In the genomic region with DNA sequence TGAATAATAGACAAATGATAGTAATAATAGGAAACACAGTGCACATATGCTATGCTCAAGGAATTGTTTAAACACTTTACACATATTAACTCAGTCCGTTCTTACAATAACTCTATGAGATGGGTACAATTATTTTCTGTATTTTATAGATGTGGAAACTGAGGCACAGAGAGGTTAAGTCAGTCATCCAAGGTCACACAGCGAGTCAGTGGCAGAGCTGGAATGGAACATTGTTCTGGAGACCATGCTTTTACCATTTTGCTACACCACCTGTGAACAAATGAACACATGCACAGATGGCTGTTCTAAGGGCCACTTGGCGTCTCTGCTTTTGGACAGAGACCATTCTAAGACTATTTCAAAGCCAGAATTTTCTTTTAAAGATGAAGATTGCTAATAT, we compare ENCODE assay signal across 19 cellular contexts. TPM values are rescaled to one million over a fixed set of nuclear protein-coding genes. Genes with fewer than 3 reads are reported as not detected.
DNase-seq lines count a peak whose midpoint lies in the region; ATAC-seq, FAIRE-seq and TF ChIP-seq lines count a peak whose summit lies in the region.
"Had no signal": no experiment of that assay in that cellular context is flagged by ENCODE, and none has a peak within 500 bp of the region (broad histone marks: within the 10 kb centered on the region; RNA-seq: fewer than 3 reads in every experiment).

No MANE protein-coding gene starts in this region.

- no peak overlapping the region for H3K4me3 ChIP-seq in A549
- no peak overlapping the region for H3K4me3 ChIP-seq in HEK293 (ENCODE audit: low read depth, low read length)
- H3K4me3 ChIP-seq in H1 (ENCODE audit: extremely low read depth in 1 of 4, insufficient read depth in 2 of 4, low read depth in 3 of 4, low read length in 4 of 4), result no peak overlapping the region
- H3K4me3 ChIP-seq: BLaER1 treated with 17β-estradiol and CSF1 and Interleukin-3, amounts not matched to agents 10 nM and 100 nM had no signal

- TF ChIP-seq CTCF in A549 (IDR thresholded peaks at IDR 0.05) (no peak), HEK293 (tag by site-specific recombination; IDR thresholded peaks at IDR 0.05) (no peak), H1 (IDR thresholded peaks at IDR 0.05; ENCODE audit: control extremely low read depth in 1 of 3, insufficient read depth in 1 of 3, low read depth in 1 of 3, low read length in 3 of 3) (no peak)

- H3K27ac ChIP-seq in A549, result no peak overlapping the region
- no peak overlapping the region for H3K27ac ChIP-seq in HEK293 (ENCODE audit: extremely low read depth, low read depth, low read length)
- H3K27ac ChIP-seq in H1 (ENCODE audit: low read depth, low read length), result no peak overlapping the region
- H3K27ac ChIP-seq: BLaER1 treated with 17β-estradiol and CSF1 and Interleukin-3, amounts not matched to agents 10 nM and 100 nM; C4-2B had no signal

- no peaks in the 10 kb centered on the region for H3K27me3 ChIP-seq in H1 (replicated peaks in 1 of 4; ENCODE audit: control insufficient read depth in 3 of 4, extremely low read depth in 1 of 4, insufficient read depth in 3 of 4, low read length in 3 of 4)
- H3K27me3 ChIP-seq: BLaER1 treated with 17β-estradiol and CSF1 and Interleukin-3, amounts not matched to agents 10 nM and 100 nM had no signal

- no peak overlapping the region for H2BK12ac ChIP-seq in H1 (ENCODE audit: low read depth, low read length)

- H3K79me1 ChIP-seq in H1 (ENCODE audit: low read depth, low read length), result no peaks in the 10 kb centered on the region

- no peak overlapping the region for H2BK120ac ChIP-seq in H1 (replicated peaks; ENCODE audit: low read depth, low read length)

- no peak overlapping the region for H2BK5ac ChIP-seq in H1 (ENCODE audit: low read depth, low read length)

- no peak overlapping the region for H4K91ac ChIP-seq in H1 (replicated peaks; ENCODE audit: insufficient read length, low read length)

- H3K23ac ChIP-seq in H1 (ENCODE audit: insufficient read length), result no peak overlapping the region

- no peak overlapping the region for H2BK20ac ChIP-seq in H1 (ENCODE audit: low read length)

- no peak overlapping the region for H4K5ac ChIP-seq in H1 (ENCODE audit: insufficient read length, low read depth, low read length)

- no peak overlapping the region for H3K4ac ChIP-seq in H1 (replicated peaks; ENCODE audit: insufficient read length, low read depth, low read length)

- WGBS in A549 (ENCODE audit: missing lambda C conversion rate), result 48% methylated on average over 3 of the region's 3 CpGs
- WGBS in H1 (ENCODE audit: extremely low coverage in 1 of 2, insufficient coverage in 1 of 2, insufficient read length in 1 of 2, insufficient replicate concordance in 2 of 2, low coverage in 1 of 2, low lambda C conversion rate in 2 of 2, missing lambda C conversion rate in 1 of 2), 2 experiments, result 88% methylated on average over 3 of the region's 3 CpGs; no CpG with 5 or more reads in 1 of the 2 experiments

- no peak overlapping the region for H2AFZ ChIP-seq in H1 (ENCODE audit: low read length)

- POLR2A ChIA-PET in A549 (lab: Yijun Ruan, JAX), result no interaction called here
- POLR2A ChIA-PET in HEK293 (lab: Yijun Ruan, JAX), result no interaction called here
- POLR2A ChIA-PET in H1 (lab: Charles Lee; ENCODE audit: partially characterized antibody), result no interaction called here

- H3K79me2 ChIP-seq in H1 (ENCODE audit: control insufficient read depth in 1 of 2, insufficient read depth in 2 of 2, low read length in 2 of 2), result no peaks in the 10 kb centered on the region

- H3K56ac ChIP-seq in H1 (replicated peaks; ENCODE audit: insufficient read length, low read depth, low read length), result no peak overlapping the region

- TF ChIP-seq POLR2A in A549 (IDR thresholded peaks at IDR 0.05; ENCODE audit: low read length) (no peak), H1 (IDR thresholded peaks at IDR 0.05; ENCODE audit: control extremely low read depth in 1 of 2, low read depth in 2 of 2, low read length in 2 of 2) (no peak)

- no peak for TF ChIP-seq EP300 in A549 (IDR thresholded peaks at IDR 0.05)
- no peak for TF ChIP-seq EP300 in H1 (IDR thresholded peaks at IDR 0.05; ENCODE audit: borderline replicate concordance in 1 of 2, low read depth in 2 of 2, low read length in 2 of 2)

- 0 out of 3 replicates have a peak, but pooled peaks cover 9% of the 10 kb centered on the region for H3K4me1 ChIP-seq in A549
- no peaks in the 10 kb centered on the region for H3K4me1 ChIP-seq in HEK293 (ENCODE audit: control insufficient read depth, insufficient read depth, low read length)
- no peaks in the 10 kb centered on the region for H3K4me1 ChIP-seq in H1 (replicated peaks in 1 of 4; ENCODE audit: control insufficient read depth in 3 of 4, insufficient read depth in 4 of 4, low read length in 3 of 4)
- H3K4me1 ChIP-seq: BLaER1 treated with 17β-estradiol and CSF1 and Interleukin-3, amounts not matched to agents 10 nM and 100 nM had no signal

- TF ChIP-seq RAD21 in A549 (conservative IDR thresholded peaks at IDR 0.05 in 1 of 2, IDR thresholded peaks at IDR 0.05 in 1 of 2) (no peak), H1 (IDR thresholded peaks at IDR 0.05 in 1 of 2, conservative IDR thresholded peaks at IDR 0.05 in 1 of 2; ENCODE audit: low read depth in 2 of 2, low read length in 2 of 2) (no peak)

- FAIRE-seq in A549 (lab: Jason Lieb, UNC) (no peak), H1 (lab: Jason Lieb, UNC) (no peak)
- FAIRE-seq: A204.1, D721Med, G401.6, GM12891 had no signal

- no peak overlapping the region for H2AK5ac ChIP-seq in H1 (ENCODE audit: low read depth, low read length)

- CTCF ChIA-PET in A549 (lab: Yijun Ruan, JAX), result interaction anchor here (1.4 kb wide), 1 partner anchor 203 kb away, joined by 7 read pairs; no protein-coding TSS in a partner anchor
- CTCF ChIA-PET in HEK293 (lab: Yijun Ruan, JAX), result interaction anchor here (0.6 to 0.7 kb wide), 2 partner anchors 18 to 260 kb away, joined by 3 read pairs; no protein-coding TSS in a partner anchor
- CTCF ChIA-PET in H1 (lab: Charles Lee; ENCODE audit: partially characterized antibody), result interaction anchor here (3.8 kb wide), 1 partner anchor 202 kb away, joined by 16 read pairs; no protein-coding TSS in a partner anchor

- H3K14ac ChIP-seq in H1 (ENCODE audit: insufficient read length), result no peak overlapping the region

- DNase-seq in A549 (ENCODE audit: low read depth in 1 of 2, low spot score in 1 of 2), result no peak
- DNase-seq in H1 (ENCODE audit: low read depth in 1 of 2, low spot score in 2 of 2), result no peak
- no peak for DNase-seq in nucleus accumbens (lab: John Stamatoyannopoulos, UW)
- no peak for DNase-seq in NCI-H345 treated with DMSO at 0.1 percent for 48 hours (lab: John Stamatoyannopoulos, UW; ENCODE audit: unreplicated experiment)
- DNase-seq: 8988T; AML-193; Caco-2; Calu3; CD4-positive, alpha-beta T cell; CD8-positive, alpha-beta T cell; DMS79 treated with DMSO at 0.1 percent for 48 hours; GF-D8 had no signal

- no peak overlapping the region for H3K4me2 ChIP-seq in A549
- no peak overlapping the region for H3K4me2 ChIP-seq in H1 (ENCODE audit: insufficient read depth in 1 of 2, low read depth in 2 of 2, low read length in 2 of 2)
- H3K4me2 ChIP-seq: BLaER1 treated with 17β-estradiol and CSF1 and Interleukin-3, amounts not matched to agents 10 nM and 100 nM had no signal

- H3K18ac ChIP-seq in H1 (ENCODE audit: extremely low read depth, low read length), result no peak overlapping the region

- H3K36me3 ChIP-seq in HEK293 (ENCODE audit: control insufficient read depth in 2 of 2, insufficient read depth in 1 of 2, low read length in 2 of 2) (no peaks in the 10 kb centered on the region), H1 (ENCODE audit: control insufficient read depth in 2 of 4, insufficient read depth in 4 of 4, low read length in 3 of 4) (no peaks in the 10 kb centered on the region; a peak in 1 of 8 replicates)
- H3K36me3 ChIP-seq: BLaER1 treated with 17β-estradiol and CSF1 and Interleukin-3, amounts not matched to agents 10 nM and 100 nM had no signal

- no peak for ATAC-seq in A549
- ATAC-seq: CD8-positive, alpha-beta T cell had no signal

- no peak overlapping the region for H2BK15ac ChIP-seq in H1 (ENCODE audit: low read length)

- no peak overlapping the region for H4K8ac ChIP-seq in H1 (ENCODE audit: extremely low read depth, insufficient read depth, low read length)

- H4K20me1 ChIP-seq in H1 (replicated peaks in 1 of 2; ENCODE audit: control insufficient read depth in 1 of 2, insufficient read depth in 2 of 2, low read length in 2 of 2), result no peaks in the 10 kb centered on the region
- H4K20me1 ChIP-seq: BLaER1 treated with 17β-estradiol and CSF1 and Interleukin-3, amounts not matched to agents 10 nM and 100 nM had no signal

- H3K9me3 ChIP-seq in A549 (no peaks in the 10 kb centered on the region), HEK293 (ENCODE audit: control insufficient read depth, insufficient read depth, low read depth, low read length) (no peaks in the 10 kb centered on the region), H1 (ENCODE audit: insufficient read depth in 2 of 2, low read depth in 1 of 2, low read length in 1 of 2) (no peaks in the 10 kb centered on the region)
- H3K9me3 ChIP-seq: BLaER1 treated with 17β-estradiol and CSF1 and Interleukin-3, amounts not matched to agents 10 nM and 100 nM; Caco-2 had no signal

- H3K23me2 ChIP-seq in H1 (ENCODE audit: low read depth, low read length), result 0 out of 2 replicates have a peak, but pooled peaks cover 3% of the 10 kb centered on the region

- no peak overlapping the region for H3K9ac ChIP-seq in H1 (replicated peaks in 1 of 4; ENCODE audit: extremely low read depth in 1 of 4, low read depth in 3 of 4, low read length in 3 of 4)
- H3K9ac ChIP-seq: BLaER1 treated with 17β-estradiol and CSF1 and Interleukin-3, amounts not matched to agents 10 nM and 100 nM had no signal

TF ChIP-seq in H1, 55 proteins besides CTCF, POLR2A, EP300 and RAD21:
- TF ChIP-seq JUN (IDR thresholded peaks at IDR 0.05; ENCODE audit: low read depth, low read length) (no peak), KDM1A (IDR thresholded peaks at IDR 0.05; ENCODE audit: borderline replicate concordance, low read length) (peak; percentile 53; the same call in 1 of the 2 replicates)

RNA-seq across cellular contexts. Expression of gene MTPN, which starts 26.9 kb away (rescaled TPM):
- polyA plus RNA-seq in A549 (2011; rRNA removed), result 160 and 206 TPM in 2 replicates
- polyA plus RNA-seq in A549 (2012; cell fraction: cytosol; rRNA removed), result 46.0 and 61.2 TPM in 2 replicates
- polyA plus RNA-seq in A549 (2012; cell fraction: nucleus; rRNA removed), result 17.6 and 18.9 TPM in 2 replicates
- 138 to 147 TPM (median 144 TPM) in 3 replicates for polyA plus RNA-seq in A549 (2017; fragmentation: RNase III; extraction: RNeasy Plus Mini Kit Qiagen cat#74134 plus additional on column Dnase treatment)
- polyA minus RNA-seq in A549 (2011; rRNA and poly(A)+ RNA removed), result 72.6 and 83.6 TPM in 2 replicates
- total RNA-seq in H1 (2021; fragmentation: NEBNext Ultra II Directional; extraction: Animal tissue kit (Norgen Biotek cat#: 25700)), result 101 and 107 TPM in 2 replicates
- 25.6 and 33.0 TPM in 2 replicates for polyA plus RNA-seq in H1 (2011; rRNA removed)
- polyA plus RNA-seq in H1 (2011; cell fraction: cytosol; rRNA removed), result 38.8 TPM
- polyA plus RNA-seq in H1 (2011; cell fraction: nucleus; rRNA removed), result 33.5 TPM
- polyA plus RNA-seq in H1 (2012, experiment 1 of 2), result 40.3 to 73.6 TPM (median 51.3 TPM) in 4 replicates
- 21.2 TPM for polyA plus RNA-seq in H1 (2012, experiment 2 of 2)
- polyA plus RNA-seq in H1 (2013, experiment 1 of 2), result 69.7 TPM
- polyA plus RNA-seq in H1 (2013, experiment 2 of 2), result 69.8 TPM
- 44.0 and 54.8 TPM in 2 replicates for polyA minus RNA-seq in H1 (2011; rRNA and poly(A)+ RNA removed)
- 66.6 TPM for polyA minus RNA-seq in H1 (2011; cell fraction: cytosol; rRNA and poly(A)+ RNA removed)
- 53.9 TPM for polyA minus RNA-seq in H1 (2011; cell fraction: nucleus; rRNA and poly(A)+ RNA removed)
